ENCODE assay signal across 10 cellular contexts in the genomic region with DNA sequence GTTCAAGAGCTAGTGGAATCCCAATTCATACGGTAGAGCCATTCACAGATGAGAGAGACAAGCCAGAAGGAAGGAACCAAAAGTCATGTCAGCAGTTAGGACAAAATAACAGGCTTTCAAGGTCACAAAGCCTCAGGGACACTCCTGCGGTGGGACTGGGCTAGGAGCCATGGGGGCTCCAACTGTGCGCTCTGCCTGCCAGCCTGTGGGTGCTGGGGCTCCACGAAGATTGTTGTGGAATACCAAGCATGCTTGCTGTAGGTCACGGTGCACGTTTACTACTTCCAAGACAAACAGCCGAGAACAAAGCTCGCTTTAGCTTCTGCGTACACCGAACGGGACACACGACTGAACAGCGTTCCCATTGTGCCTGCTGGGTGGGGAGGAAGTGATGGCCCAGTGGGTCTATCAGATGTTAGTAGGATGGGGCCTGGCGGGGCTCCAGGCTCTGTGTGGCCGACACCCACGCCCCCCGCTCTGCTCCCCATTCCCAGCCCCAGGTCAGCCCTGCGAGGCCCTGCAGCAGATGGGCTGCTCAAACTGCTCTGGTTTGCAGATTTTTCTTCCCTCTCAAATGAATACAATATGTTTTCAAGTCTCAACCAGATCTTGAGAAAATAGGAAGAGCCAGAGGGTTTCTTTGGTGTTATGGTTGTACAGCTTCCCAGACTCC.
DNase-seq lines count a peak whose midpoint lies in the region; ATAC-seq and TF ChIP-seq lines count a peak whose summit lies in the region.
"Had no signal": no experiment of that assay in that cellular context is flagged by ENCODE, and none has a peak within 500 bp of the region (broad histone marks: within the 10 kb centered on the region; RNA-seq: fewer than 3 reads in every experiment).

No MANE protein-coding gene starts in this region.

- H3K79me2 ChIP-seq in H9 (ENCODE audit: insufficient read depth, low read length), result no peaks in the 10 kb centered on the region

- H4K20me1 ChIP-seq in H9 (ENCODE audit: control insufficient read depth, insufficient read depth, insufficient read length), result no peaks in the 10 kb centered on the region

- no peak overlapping the region for H4K8ac ChIP-seq in H9 (replicated peaks; ENCODE audit: insufficient read length, low read depth, low read length)

- H2BK5ac ChIP-seq in H9 (ENCODE audit: insufficient read length, low read length), result no peak overlapping the region

- H3K23ac ChIP-seq in H9 (ENCODE audit: insufficient read length, low read depth, low read length), result no peak overlapping the region

- no peak overlapping the region for H3K56ac ChIP-seq in H9 (ENCODE audit: insufficient read length, low read depth, low read length)

- DNase-seq in astrocyte of the cerebellum (ENCODE audit: low read depth), result peak; percentile 93
- DNase-seq in heart left ventricle, result peak in 4 of 5 donors; percentile 60 to 68 (median 66)
- DNase-seq in pons (ENCODE audit: low spot score), result peak; percentile 73
- no peak for DNase-seq in H9
- no peak for DNase-seq in G401 (ENCODE audit: low spot score)
- DNase-seq: EL had no signal

- H3K4me2 ChIP-seq in H9 (ENCODE audit: insufficient read depth, insufficient read length, low read length), result no peak overlapping the region

- TF ChIP-seq POLR2A in heart left ventricle (IDR thresholded peaks at IDR 0.05), result no peak

- peaks cover 0 to 59% (median 42%) of the 10 kb centered on the region in 9 donors for H3K36me3 ChIP-seq in heart left ventricle

- peaks cover 0 to 3% (median 0%) of the 10 kb centered on the region in 3 experiments; a peak in 2 of 7 replicates for H3K36me3 Mint-ChIP-seq in H9 (ENCODE audit: insufficient read depth in 1 of 3, low read depth in 3 of 3)

- H3K14ac ChIP-seq in H9 (ENCODE audit: insufficient read depth, low read length), result no peak overlapping the region

- no peaks in the 10 kb centered on the region for H3K9me3 Mint-ChIP-seq in H9

- H3K9ac ChIP-seq in H9 (ENCODE audit: extremely low read depth, insufficient read length, low read length), result no peak overlapping the region

- ATAC-seq in heart left ventricle, result peak; percentile 35 to 92 (median 60)
- ATAC-seq in GM18907 (IDR thresholded peaks at IDR 0.05; ENCODE audit: unreplicated experiment), result no peak
- no peak for ATAC-seq in GM21786 (IDR thresholded peaks at IDR 0.05; ENCODE audit: unreplicated experiment)
- ATAC-seq: activated CD4-positive, CD25-positive, alpha-beta regulatory T cell treated with anti-CD3 and anti-CD28 coated beads, Interleukin-2, amount 50 U/mL, for 24 hours had no signal

- no peak overlapping the region for H3K4me3 Mint-ChIP-seq in H9

- no peak overlapping the region for H2BK12ac ChIP-seq in H9 (ENCODE audit: insufficient read length, low read depth, low read length)

- no peak overlapping the region for H3K4ac ChIP-seq in H9 (ENCODE audit: low read depth, low read length)

- no peak overlapping the region for H3T11ph ChIP-seq in H9 (ENCODE audit: low read length)

- intact Hi-C loops in heart left ventricle (cut with DNase I), result no loop called here

- H3K27ac ChIP-seq in 22Rv1 (peak overlapping the region; percentile 28; the same call in 1 of the 2 replicates), heart left ventricle (peak overlapping the region in 10 of 12 donors; percentile 6 to 71 (median 52)), H9 (ENCODE audit: insufficient read length, low read depth, low read length) (no peak overlapping the region)

- no peaks in the 10 kb centered on the region for H3K79me1 ChIP-seq in H9 (ENCODE audit: insufficient read depth, low read depth, low read length, poor library complexity, severe bottlenecking)

- H3K18ac ChIP-seq in H9 (ENCODE audit: insufficient read length, low read depth, low read length), result no peak overlapping the region

- H3K9me3 ChIP-seq in heart left ventricle, result no peaks in the 10 kb centered on the region
- no peaks in the 10 kb centered on the region for H3K9me3 ChIP-seq in H9 (ENCODE audit: control insufficient read depth, low read depth, low read length)

- TF ChIP-seq CTCF in 22Rv1 (IDR thresholded peaks at IDR 0.05) (no peak), astrocyte of the cerebellum (IDR thresholded peaks at IDR 0.05; ENCODE audit: low read depth, low read length, missing control alignments) (no peak), heart left ventricle (IDR thresholded peaks at IDR 0.05) (no peak), H9 (conservative IDR thresholded peaks at IDR 0.05) (no peak)

- no peak overlapping the region for H2AK5ac ChIP-seq in H9 (ENCODE audit: insufficient read length, low read length)

- H2BK15ac ChIP-seq in H9 (ENCODE audit: low read depth, low read length), result no peak overlapping the region

- H2BK120ac ChIP-seq in H9 (ENCODE audit: low read depth, low read length, poor library complexity, severe bottlenecking), result no peak overlapping the region

- no peak overlapping the region for H4K5ac ChIP-seq in H9 (ENCODE audit: insufficient read length, low read depth, low read length)

- no peak overlapping the region for H4K91ac ChIP-seq in H9 (ENCODE audit: insufficient read length, low read depth, low read length)

- H3K4me1 Mint-ChIP-seq in H9, result peaks cover 2 to 7% of the 10 kb centered on the region in 2 experiments; a peak in 2 of 4 replicates

- H3K4me1 ChIP-seq in heart left ventricle (peaks cover 0 to 25% (median 13%) of the 10 kb centered on the region in 12 donors), H9 (ENCODE audit: insufficient read depth, low read length) (no peaks in the 10 kb centered on the region)

- WGBS in heart left ventricle, 4 donors, result 36 to 65% (median 49%) methylated on average over 15 to 18 of the region's 18 CpGs
- WGBS in H9 (ENCODE audit: extremely low coverage, insufficient read length, low lambda C conversion rate), result no CpG with 5 or more reads among the region's 18 CpGs

- in situ Hi-C loops in astrocyte of the cerebellum (cut with HindIII; ENCODE audit: low sequenced_read_pairs) (no loop called here), G401 (cut with HindIII; ENCODE audit: low sequenced_read_pairs) (no loop called here)

- H3K27me3 Mint-ChIP-seq in H9 (ENCODE audit: low read depth), result no peaks in the 10 kb centered on the region

- H2AFZ ChIP-seq in H9 (ENCODE audit: low read length), result no peak overlapping the region

- H2BK20ac ChIP-seq in H9 (ENCODE audit: low read depth, low read length, poor library complexity, severe bottlenecking), result no peak overlapping the region

- no peaks in the 10 kb centered on the region for H3K23me2 ChIP-seq in H9 (ENCODE audit: insufficient read length, low read depth, low read length, poor library complexity, severe bottlenecking)

- H3K4me3 ChIP-seq in astrocyte of the cerebellum (ENCODE audit: low read depth, low read length), result no peak overlapping the region
- no peak overlapping the region for H3K4me3 ChIP-seq in heart left ventricle

- H3K27me3 ChIP-seq in heart left ventricle (no peaks in the 10 kb centered on the region), H9 (ENCODE audit: insufficient read depth, low read length) (no peaks in the 10 kb centered on the region)

- no peak overlapping the region; a peak in 2 of 7 replicates for H3K27ac Mint-ChIP-seq in H9

Comparison
In these comparisons a context has a peak if more than half of its experiments do, and no peak if none do; other contexts are left out.
1. DNase-seq: peak in astrocyte of the cerebellum (single experiment), heart left ventricle (4 of 5) and pons (single experiment); none in H9 (single experiment) and G401 (single experiment).
2. ATAC-seq: peak in heart left ventricle (4 of 4); none in GM18907 (single experiment) and GM21786 (single experiment).